9 cellular contexts compared by ENCODE assay signal in genomic region chr1:116847688-116848531, GRCh38.
DNase-seq lines count a peak whose midpoint lies in the region; ATAC-seq and TF ChIP-seq lines count a peak whose summit lies in the region.
"Had no signal": no experiment of that assay in that cellular context is flagged by ENCODE, and none has a peak within 500 bp of the region (broad histone marks: within the 10 kb centered on the region; RNA-seq: fewer than 3 reads in every experiment).

No MANE protein-coding gene starts in this region.

- H3K4me1 ChIP-seq in upper lobe of right lung: no peaks in the 10 kb centered on the region

- peaks cover 42% of the 10 kb centered on the region for H3K4me1 Mint-ChIP-seq in activated T-cell treated with anti-CD3 and anti-CD28 coated beads, Interleukin-2, amount 50 U/mL, for 24 hours (ENCODE audit: low read depth)
- H3K4me1 Mint-ChIP-seq in T-helper 2 cell treated with Interferon-gamma antibody and Interleukin-4, amounts not matched to agents 5 μg/mL and 100 μg/mL, for 36 hours (ENCODE audit: low read depth): peaks cover 14% of the 10 kb centered on the region
- H3K4me1 Mint-ChIP-seq: B cell had no signal

- H3K9me3 ChIP-seq in upper lobe of right lung: no peaks in the 10 kb centered on the region

- H3K4me3 ChIP-seq in upper lobe of right lung: no peak overlapping the region

- no peaks in the 10 kb centered on the region for H3K27me3 ChIP-seq in upper lobe of right lung

- no peaks in the 10 kb centered on the region for H3K36me3 Mint-ChIP-seq in activated T-cell treated with anti-CD3 and anti-CD28 coated beads, Interleukin-2, amount 50 U/mL, for 24 hours (ENCODE audit: low read depth)
- H3K36me3 Mint-ChIP-seq in T-helper 2 cell treated with Interferon-gamma antibody and Interleukin-4, amounts not matched to agents 5 μg/mL and 100 μg/mL, for 36 hours (ENCODE audit: low read depth): no peaks in the 10 kb centered on the region

- no peak overlapping the region for H3K27ac ChIP-seq in upper lobe of right lung

- no peaks in the 10 kb centered on the region for H3K36me3 ChIP-seq in upper lobe of right lung

- intact Hi-C loops in upper lobe of right lung (cut with DNase I): no loop called here

- peaks cover 3% of the 10 kb centered on the region for H3K9me3 Mint-ChIP-seq in activated T-cell treated with anti-CD3 and anti-CD28 coated beads, Interleukin-2, amount 50 U/mL, for 24 hours
- H3K9me3 Mint-ChIP-seq in T-helper 2 cell treated with Interferon-gamma antibody and Interleukin-4, amounts not matched to agents 5 μg/mL and 100 μg/mL, for 36 hours: peaks cover 9% of the 10 kb centered on the region

- no peak overlapping the region for H3K4me3 Mint-ChIP-seq in activated T-cell treated with anti-CD3 and anti-CD28 coated beads, Interleukin-2, amount 50 U/mL, for 24 hours
- peak overlapping the region; percentile 7 for H3K4me3 Mint-ChIP-seq in T-helper 2 cell treated with Interferon-gamma antibody and Interleukin-4, amounts not matched to agents 5 μg/mL and 100 μg/mL, for 36 hours
- H3K4me3 Mint-ChIP-seq: B cell had no signal

- no peaks in the 10 kb centered on the region for H3K27me3 Mint-ChIP-seq in activated T-cell treated with anti-CD3 and anti-CD28 coated beads, Interleukin-2, amount 50 U/mL, for 24 hours
- H3K27me3 Mint-ChIP-seq in T-helper 2 cell treated with Interferon-gamma antibody and Interleukin-4, amounts not matched to agents 5 μg/mL and 100 μg/mL, for 36 hours (ENCODE audit: low read depth): no peaks in the 10 kb centered on the region

- peak; percentile 68 for ATAC-seq in upper lobe of right lung
- no peak for ATAC-seq in GM21723 (IDR thresholded peaks at IDR 0.05; ENCODE audit: unreplicated experiment)
- no peak for ATAC-seq in GM21786 (IDR thresholded peaks at IDR 0.05; ENCODE audit: unreplicated experiment)

- peak; percentile 39 for DNase-seq in activated T-cell treated with anti-CD3 and anti-CD28 coated beads, Interleukin-2, amount 50 U/mL, for 24 hours
- no peak for DNase-seq in activated T-cell treated with anti-CD3 and anti-CD28 coated beads for 4 hours
- DNase-seq in T-helper 2 cell treated with Interferon-gamma antibody and Interleukin-4, amounts not matched to agents 5 μg/mL and 100 μg/mL, for 36 hours (ENCODE audit: low spot score): peak; percentile 33
- peak; percentile 42 for DNase-seq in glomerular endothelial cell (ENCODE audit: extremely low read depth, low read depth, low spot score)
- DNase-seq in upper lobe of right lung: no peak
- DNase-seq in NCI-H2029 treated with DMSO at 0.1 percent for 48 hours (lab: John Stamatoyannopoulos, UW): no peak

- peak overlapping the region; percentile 78 for H3K27ac Mint-ChIP-seq in activated T-cell treated with anti-CD3 and anti-CD28 coated beads, Interleukin-2, amount 50 U/mL, for 24 hours
- peak overlapping the region; percentile 19 for H3K27ac Mint-ChIP-seq in T-helper 2 cell treated with Interferon-gamma antibody and Interleukin-4, amounts not matched to agents 5 μg/mL and 100 μg/mL, for 36 hours
- H3K27ac Mint-ChIP-seq: B cell had no signal

- no peak for TF ChIP-seq CTCF in upper lobe of right lung (IDR thresholded peaks at IDR 0.05)

Comparison
In these comparisons a context has a peak if more than half of its experiments do, and no peak if none do; other contexts are left out.
1. DNase-seq: peak in activated T-cell treated with anti-CD3 and anti-CD28 coated beads, Interleukin-2, amount 50 U/mL, for 24 hours (single experiment), T-helper 2 cell treated with Interferon-gamma antibody and Interleukin-4, amounts not matched to agents 5 μg/mL and 100 μg/mL, for 36 hours (single experiment) and glomerular endothelial cell (single experiment); none in activated T-cell treated with anti-CD3 and anti-CD28 coated beads for 4 hours (single experiment), upper lobe of right lung (single experiment) and NCI-H2029 treated with DMSO at 0.1 percent for 48 hours (single experiment).